12 cellular contexts compared by ENCODE assay signal in the genomic region with DNA sequence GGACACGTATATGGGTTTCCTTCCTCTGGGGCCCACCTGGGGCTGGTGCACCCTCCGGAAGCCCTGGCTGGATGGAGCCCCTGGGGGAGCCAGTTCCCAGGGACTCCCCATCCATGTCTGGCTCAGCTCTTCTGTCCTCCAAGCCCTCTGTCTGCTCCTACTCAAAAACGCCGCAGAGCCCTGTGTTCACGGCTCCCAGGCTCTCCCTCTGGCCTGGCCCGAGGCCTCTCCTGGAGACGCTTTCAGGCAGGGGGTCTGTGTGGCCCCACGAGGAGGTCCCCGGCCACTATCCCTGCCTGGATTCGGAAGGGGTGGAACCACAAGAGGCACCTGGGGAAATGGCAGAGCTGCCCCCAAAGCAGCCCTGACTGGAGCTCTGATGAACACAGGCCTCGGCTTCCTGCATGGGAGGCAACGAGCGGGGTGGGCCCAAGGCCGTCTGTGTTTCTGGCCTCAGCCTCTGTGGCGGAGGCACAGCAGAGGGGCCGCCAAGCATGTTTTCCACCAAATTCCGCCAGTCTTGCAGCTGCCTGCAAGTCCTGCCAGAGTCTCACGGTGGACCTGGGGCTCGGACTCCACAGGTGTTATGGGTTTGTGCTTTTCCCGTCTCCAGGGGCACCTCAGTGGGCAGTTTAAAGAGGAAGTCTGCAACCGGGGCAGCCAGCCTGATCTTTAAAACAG. TPM values are rescaled to one million over a fixed set of nuclear protein-coding genes. Genes with fewer than 3 reads are reported as not detected.
A peak's percentile ranks its signal among the peaks of the same experiment; 100 is the strongest.
DNase-seq lines count a peak whose midpoint lies in the region; ATAC-seq, FAIRE-seq and TF ChIP-seq lines count a peak whose summit lies in the region.
"Had no signal": no experiment of that assay in that cellular context is flagged by ENCODE, and none has a peak within 500 bp of the region (broad histone marks: within the 10 kb centered on the region; RNA-seq: fewer than 3 reads in every experiment).

No MANE protein-coding gene starts in this region.

- H3K27ac ChIP-seq in CD8-positive, alpha-beta T cell (ENCODE audit: low read depth, low read length) = no peak overlapping the region
- H3K27ac ChIP-seq in hepatocyte = peak overlapping the region; percentile 77
- H3K27ac ChIP-seq in psoas muscle = peak overlapping the region; percentile 15
- H3K27ac ChIP-seq: colonic mucosa had no signal

- no peak overlapping the region for H3K4me3 ChIP-seq in CD8-positive, alpha-beta T cell (ENCODE audit: low read depth, low read length)
- H3K4me3 ChIP-seq in hepatocyte (no peak overlapping the region), psoas muscle (no peak overlapping the region)
- H3K4me3 ChIP-seq: colonic mucosa had no signal

- peaks cover 5% of the 10 kb centered on the region for H3K9me3 Mint-ChIP-seq in CD8-positive, alpha-beta T cell
- peaks cover 0 to 2% (median 0%) of the 10 kb centered on the region in 3 donors for H3K9me3 Mint-ChIP-seq in IgD-negative memory B cell
- H3K9me3 Mint-ChIP-seq in activated CD4-positive, alpha-beta T cell treated with anti-CD3 and anti-CD28 coated beads, Interleukin-2, amount 10 ng/mL, durations not matched to agents 7 days and 5 days = no peaks in the 10 kb centered on the region
- H3K9me3 Mint-ChIP-seq: activated naive CD4-positive, alpha-beta T cell treated with anti-CD3 and anti-CD28 coated beads, Interleukin-2, amount 50 U/mL, for 24 hours; natural killer cell; T-helper 1 cell treated with Interleukin-12 subunit alpha and Interleukin-12 subunit beta and Interleukin-4 antibody, amounts not matched to agents 30 μg/mL and 1 μg/mL, for 36 hours had no signal

- H3K27me3 ChIP-seq in CD8-positive, alpha-beta T cell (ENCODE audit: insufficient read depth, low read length) = no peaks in the 10 kb centered on the region
- no peaks in the 10 kb centered on the region for H3K27me3 ChIP-seq in hepatocyte
- H3K27me3 ChIP-seq in psoas muscle (ENCODE audit: insufficient read depth in 3 of 3, low read length in 2 of 3) = no peaks in the 10 kb centered on the region
- H3K27me3 ChIP-seq: colonic mucosa had no signal

- H3K4me2 ChIP-seq in hepatocyte = no peak overlapping the region

- no peak for TF ChIP-seq CTCF in CD8-positive, alpha-beta T cell (IDR thresholded peaks at IDR 0.05)
- TF ChIP-seq CTCF in hepatocyte (IDR thresholded peaks at IDR 0.05; ENCODE audit: poor library complexity) (no peak), psoas muscle (IDR thresholded peaks at IDR 0.05) (no peak)

- H3K9me3 ChIP-seq in CD8-positive, alpha-beta T cell (ENCODE audit: low read length) = no peaks in the 10 kb centered on the region
- H3K9me3 ChIP-seq in hepatocyte (ENCODE audit: low read depth) (no peaks in the 10 kb centered on the region), psoas muscle (no peaks in the 10 kb centered on the region)
- H3K9me3 ChIP-seq: colonic mucosa had no signal

- peak overlapping the region; percentile 22 for H3K27ac Mint-ChIP-seq in CD8-positive, alpha-beta T cell
- peak overlapping the region in 2 of 3 donors; percentile 48 to 75 for H3K27ac Mint-ChIP-seq in IgD-negative memory B cell
- H3K27ac Mint-ChIP-seq in activated CD4-positive, alpha-beta T cell treated with anti-CD3 and anti-CD28 coated beads, Interleukin-2, amount 10 ng/mL, durations not matched to agents 7 days and 5 days = no peak overlapping the region
- H3K27ac Mint-ChIP-seq: activated naive CD4-positive, alpha-beta T cell treated with anti-CD3 and anti-CD28 coated beads, Interleukin-2, amount 50 U/mL, for 24 hours; natural killer cell; T-helper 1 cell treated with Interleukin-12 subunit alpha and Interleukin-12 subunit beta and Interleukin-4 antibody, amounts not matched to agents 30 μg/mL and 1 μg/mL, for 36 hours had no signal

- CTCF ChIA-PET in CD8-positive, alpha-beta T cell (lab: Charles Lee) = no interaction called here
- CTCF ChIA-PET in activated CD4-positive, alpha-beta T cell treated with anti-CD3 and anti-CD28 coated beads, Interleukin-2, amount 10 ng/mL, durations not matched to agents 7 days and 5 days (lab: Charles Lee) = no interaction called here

- H3K27me3 Mint-ChIP-seq in CD8-positive, alpha-beta T cell (ENCODE audit: low read depth) = peaks cover 2% of the 10 kb centered on the region
- H3K27me3 Mint-ChIP-seq in IgD-negative memory B cell = peaks cover 3% of the 10 kb centered on the region
- no peaks in the 10 kb centered on the region for H3K27me3 Mint-ChIP-seq in activated CD4-positive, alpha-beta T cell treated with anti-CD3 and anti-CD28 coated beads, Interleukin-2, amount 10 ng/mL, durations not matched to agents 7 days and 5 days
- H3K27me3 Mint-ChIP-seq: activated naive CD4-positive, alpha-beta T cell treated with anti-CD3 and anti-CD28 coated beads, Interleukin-2, amount 50 U/mL, for 24 hours had no signal

- no peaks in the 10 kb centered on the region for H4K20me1 ChIP-seq in hepatocyte (ENCODE audit: insufficient read depth, poor library complexity, severe bottlenecking)

- no peak overlapping the region for H3K4me3 Mint-ChIP-seq in CD8-positive, alpha-beta T cell
- peak overlapping the region in 2 of 4 donors; percentile 70 to 88 for H3K4me3 Mint-ChIP-seq in IgD-negative memory B cell
- no peak overlapping the region for H3K4me3 Mint-ChIP-seq in activated CD4-positive, alpha-beta T cell treated with anti-CD3 and anti-CD28 coated beads, Interleukin-2, amount 10 ng/mL, durations not matched to agents 7 days and 5 days
- H3K4me3 Mint-ChIP-seq: activated naive CD4-positive, alpha-beta T cell treated with anti-CD3 and anti-CD28 coated beads, Interleukin-2, amount 50 U/mL, for 24 hours; natural killer cell; T-helper 1 cell treated with Interleukin-12 subunit alpha and Interleukin-12 subunit beta and Interleukin-4 antibody, amounts not matched to agents 30 μg/mL and 1 μg/mL, for 36 hours had no signal

- POLR2A ChIA-PET in CD8-positive, alpha-beta T cell (lab: Charles Lee) = no interaction called here
- POLR2A ChIA-PET in activated CD4-positive, alpha-beta T cell treated with anti-CD3 and anti-CD28 coated beads, Interleukin-2, amount 10 ng/mL, durations not matched to agents 7 days and 5 days (lab: Charles Lee) = no interaction called here

- DNase-seq in CD8-positive, alpha-beta T cell = no peak
- DNase-seq in hepatocyte (ENCODE audit: low spot score) (no peak), psoas muscle (peak in 1 of 2 donors; percentile 53), NCI-H2227 treated with DMSO at 0.1 percent for 48 hours (lab: John Stamatoyannopoulos, UW) (no peak), RCC 7860 (ENCODE audit: low spot score) (no peak), NCI-H69 (lab: John Stamatoyannopoulos, UW) (no peak)
- DNase-seq in activated CD4-positive, alpha-beta T cell treated with anti-CD3 and anti-CD28 coated beads, Interleukin-2, amount 10 ng/mL, durations not matched to agents 7 days and 5 days = no peak
- DNase-seq: colonic mucosa, natural killer cell had no signal

- no peak for ATAC-seq in CD8-positive, alpha-beta T cell
- no peak for ATAC-seq in psoas muscle

- intact Hi-C loops in CD8-positive, alpha-beta T cell (cut with DNase I, micrococcal nuclease) = loop anchor here in 1 of 2 experiments (5.0 kb wide), 1 partner anchor 38 kb away; no protein-coding TSS in a partner anchor
- intact Hi-C loops in psoas muscle (cut with DNase I) = loop anchor here (5.0 to 10.0 kb wide), 2 partner anchors 112 to 120 kb away; no protein-coding TSS in a partner anchor

- no peaks in the 10 kb centered on the region for H3K79me2 ChIP-seq in hepatocyte

- no peaks in the 10 kb centered on the region for H3K36me3 Mint-ChIP-seq in CD8-positive, alpha-beta T cell
- peaks cover 2% of the 10 kb centered on the region for H3K36me3 Mint-ChIP-seq in IgD-negative memory B cell
- H3K36me3 Mint-ChIP-seq in activated CD4-positive, alpha-beta T cell treated with anti-CD3 and anti-CD28 coated beads, Interleukin-2, amount 10 ng/mL, durations not matched to agents 7 days and 5 days (ENCODE audit: low read depth) = no peaks in the 10 kb centered on the region
- H3K36me3 Mint-ChIP-seq: activated naive CD4-positive, alpha-beta T cell treated with anti-CD3 and anti-CD28 coated beads, Interleukin-2, amount 50 U/mL, for 24 hours; natural killer cell had no signal

- FAIRE-seq in RCC 7860 (lab: Jason Lieb, UNC) = no peak

- H3K4me1 ChIP-seq in CD8-positive, alpha-beta T cell (ENCODE audit: insufficient read depth, low read length) = no peaks in the 10 kb centered on the region
- H3K4me1 ChIP-seq in hepatocyte (ENCODE audit: insufficient read depth) (peaks cover 48% of the 10 kb centered on the region), psoas muscle (peaks cover 38% of the 10 kb centered on the region)

- no peak overlapping the region for H2AFZ ChIP-seq in hepatocyte

- H3K36me3 ChIP-seq in CD8-positive, alpha-beta T cell (ENCODE audit: insufficient read depth, low read length) = no peaks in the 10 kb centered on the region
- H3K36me3 ChIP-seq in hepatocyte (replicated peaks; ENCODE audit: insufficient read depth, low read depth) (no peaks in the 10 kb centered on the region), psoas muscle (ENCODE audit: insufficient read depth in 1 of 2, low read depth in 1 of 2) (no peaks in the 10 kb centered on the region)
- H3K36me3 ChIP-seq: colonic mucosa had no signal

- H3K4me1 Mint-ChIP-seq in CD8-positive, alpha-beta T cell (ENCODE audit: low read depth) = peaks cover 2% of the 10 kb centered on the region
- peaks cover 10 to 14% (median 11%) of the 10 kb centered on the region in 3 donors for H3K4me1 Mint-ChIP-seq in IgD-negative memory B cell
- H3K4me1 Mint-ChIP-seq in activated CD4-positive, alpha-beta T cell treated with anti-CD3 and anti-CD28 coated beads, Interleukin-2, amount 10 ng/mL, durations not matched to agents 7 days and 5 days = no peaks in the 10 kb centered on the region
- H3K4me1 Mint-ChIP-seq: activated naive CD4-positive, alpha-beta T cell treated with anti-CD3 and anti-CD28 coated beads, Interleukin-2, amount 50 U/mL, for 24 hours had no signal

- no peaks in the 10 kb centered on the region for H3K9me2 ChIP-seq in hepatocyte (replicated peaks; ENCODE audit: insufficient read depth)

- WGBS in hepatocyte (ENCODE audit: low lambda C conversion rate, missing lambda C conversion rate) = 73% methylated on average over 21 of the region's 21 CpGs
- WGBS in psoas muscle, 3 donors = 61 to 68% (median 65%) methylated on average over 20 to 21 of the region's 21 CpGs

RNA-seq across cellular contexts. Expression of gene INPP5A, which starts 22.6 kb away (rescaled TPM):
- 10 to 100 TPM; 16.9 to 19.4 TPM for total RNA-seq in CD8-positive, alpha-beta T cell
- 0.94 TPM for polyA plus RNA-seq in IgD-negative memory B cell
- total RNA-seq in hepatocyte = 53.6 and 55.8 TPM in 2 replicates
- polyA plus RNA-seq in hepatocyte = 35.1 and 41.2 TPM in 2 replicates
- 10 to 100 TPM; 38.2 to 48.8 (median 42.2) TPM for total RNA-seq in psoas muscle
- 10 to 100 TPM; 15.1 to 44.3 (median 29.5) TPM for polyA plus RNA-seq in psoas muscle
- total RNA-seq in activated CD4-positive, alpha-beta T cell treated with anti-CD3 and anti-CD28 coated beads, Interleukin-2, amount 10 ng/mL, durations not matched to agents 7 days and 5 days = 1 to 10 TPM; 9.1 to 9.9 TPM
